Comparison of ENCODE assay signal across 15 cellular contexts in the genomic region with DNA sequence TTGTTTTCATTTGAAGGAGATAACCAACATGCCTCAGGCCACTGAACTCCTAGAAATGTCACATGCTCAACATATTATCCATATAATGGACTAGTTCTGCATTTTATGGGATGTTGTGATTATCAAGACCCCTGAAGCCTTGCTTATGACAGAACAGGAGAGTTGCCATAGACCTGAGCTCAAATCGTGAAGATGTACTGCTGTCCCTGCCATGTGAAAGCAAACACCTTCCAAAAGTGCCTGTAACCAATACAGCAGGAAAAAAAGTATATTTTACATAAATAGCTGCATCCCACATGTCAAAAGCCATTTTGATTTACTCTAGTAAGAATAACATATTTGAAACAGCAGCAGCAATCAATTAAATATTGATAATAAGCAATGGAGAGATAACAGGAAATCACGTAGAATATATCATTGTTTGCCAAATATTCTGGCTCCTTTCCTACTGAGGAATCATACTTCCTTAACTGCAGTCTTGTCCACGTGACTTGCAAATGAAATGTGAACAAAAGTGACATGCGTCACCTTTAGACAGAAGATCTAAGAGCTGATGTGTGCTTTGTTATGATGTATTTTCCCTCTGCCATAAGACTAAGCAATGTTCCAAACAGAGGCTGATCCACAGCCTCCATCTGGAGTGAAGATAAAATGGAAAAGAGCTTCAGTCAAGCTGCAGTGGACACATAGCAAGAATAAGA. TPM values are rescaled to one million over a fixed set of nuclear protein-coding genes. Genes with fewer than 3 reads are reported as not detected.
DNase-seq lines count a peak whose midpoint lies in the region; ATAC-seq and TF ChIP-seq lines count a peak whose summit lies in the region.
"Had no signal": no experiment of that assay in that cellular context is flagged by ENCODE, and none has a peak within 500 bp of the region (broad histone marks: within the 10 kb centered on the region; RNA-seq: fewer than 3 reads in every experiment).

No MANE protein-coding gene starts in this region.

- no peaks in the 10 kb centered on the region for H3K9me3 Mint-ChIP-seq in activated T-cell treated with anti-CD3 and anti-CD28 coated beads, Interleukin-2, amount 50 U/mL, for 72 hours
- H3K9me3 Mint-ChIP-seq: CD4-positive, CD25-positive, alpha-beta regulatory T cell; H9 had no signal

- H3K9ac ChIP-seq in SK-N-SH: no peak overlapping the region
- H3K9ac ChIP-seq: BLaER1 had no signal

- H3K27ac ChIP-seq in heart right ventricle (peak overlapping the region in 7 of 10 donors; percentile 11 to 75 (median 55)), right atrium auricular region (no peak overlapping the region), VCaP (peak overlapping the region; percentile 31), SK-N-SH (ENCODE audit: low read depth in 2 of 2, low read length in 1 of 2) (no peak overlapping the region)
- H3K27ac ChIP-seq: BLaER1 had no signal

- no peak overlapping the region for H3K4me2 ChIP-seq in SK-N-SH
- H3K4me2 ChIP-seq: BLaER1 had no signal

- H3K4me1 ChIP-seq in heart right ventricle: peaks cover 0 to 26% (median 10%) of the 10 kb centered on the region in 9 donors
- no peaks in the 10 kb centered on the region for H3K4me1 ChIP-seq in right atrium auricular region
- H3K4me1 ChIP-seq in SK-N-SH (ENCODE audit: control insufficient read depth in 1 of 2, insufficient read depth in 2 of 2, low read depth in 1 of 2, low read length in 1 of 2): peaks cover 0 to 2% of the 10 kb centered on the region in 2 experiments; a peak in 1 of 4 replicates
- H3K4me1 ChIP-seq: BLaER1 had no signal

- H3K4me3 Mint-ChIP-seq in activated T-cell treated with anti-CD3 and anti-CD28 coated beads, Interleukin-2, amount 50 U/mL, for 72 hours: no peak overlapping the region
- H3K4me3 Mint-ChIP-seq: CD4-positive, CD25-positive, alpha-beta regulatory T cell; H9 had no signal

- H3K9me3 ChIP-seq in heart right ventricle (no peaks in the 10 kb centered on the region), right atrium auricular region (no peaks in the 10 kb centered on the region), SK-N-SH (no peaks in the 10 kb centered on the region)
- H3K9me3 ChIP-seq: BLaER1 had no signal

- H3K27me3 ChIP-seq in heart right ventricle (no peaks in the 10 kb centered on the region), right atrium auricular region (no peaks in the 10 kb centered on the region), SK-N-SH (ENCODE audit: insufficient read depth) (no peaks in the 10 kb centered on the region)
- H3K27me3 ChIP-seq: BLaER1 had no signal

- TF ChIP-seq EP300 in SK-N-SH (IDR thresholded peaks at IDR 0.05; ENCODE audit: borderline replicate concordance in 1 of 2, low read depth in 1 of 2, low read length in 1 of 2): no peak

- DNase-seq in heart right ventricle: no peak
- no peak for DNase-seq in right atrium auricular region (ENCODE audit: low spot score)
- DNase-seq in left colon: no peak
- no peak for DNase-seq in NCI-H2029 treated with DMSO at 0.1 percent for 48 hours (lab: John Stamatoyannopoulos, UW)
- no peak for DNase-seq in SK-N-SH
- no peak for DNase-seq in activated T-cell treated with anti-CD3 and anti-CD28 coated beads, Interleukin-2, amount 50 U/mL, for 72 hours
- DNase-seq: 8988T; AML-193; CD4-positive, CD25-positive, alpha-beta regulatory T cell; DMS53; GF-D8; GOT3; H9 had no signal

- H3K79me2 ChIP-seq in SK-N-SH (ENCODE audit: insufficient read depth): no peaks in the 10 kb centered on the region

- intact Hi-C loops in heart right ventricle (cut with DNase I) (no loop called here), left colon (cut with DNase I, micrococcal nuclease) (no loop called here)

- no peaks in the 10 kb centered on the region for H3K27me3 Mint-ChIP-seq in activated T-cell treated with anti-CD3 and anti-CD28 coated beads, Interleukin-2, amount 50 U/mL, for 72 hours (ENCODE audit: low read depth)
- H3K27me3 Mint-ChIP-seq: CD4-positive, CD25-positive, alpha-beta regulatory T cell had no signal

- no peaks in the 10 kb centered on the region for H3F3A ChIP-seq in SK-N-SH (replicated peaks; ENCODE audit: insufficient read depth)

- peaks cover 0 to 46% (median 13%) of the 10 kb centered on the region in 9 donors for H3K36me3 ChIP-seq in heart right ventricle
- H3K36me3 ChIP-seq in right atrium auricular region: peaks cover 7% of the 10 kb centered on the region
- peaks cover 0 to 4% of the 10 kb centered on the region in 2 experiments for H3K36me3 ChIP-seq in SK-N-SH (replicated peaks in 1 of 2; ENCODE audit: control insufficient read depth in 1 of 2, insufficient read depth in 2 of 2, low read length in 1 of 2)

- no peak overlapping the region for H3K27ac Mint-ChIP-seq in activated T-cell treated with anti-CD3 and anti-CD28 coated beads, Interleukin-2, amount 50 U/mL, for 72 hours
- H3K27ac Mint-ChIP-seq: CD4-positive, CD25-positive, alpha-beta regulatory T cell; H9 had no signal

- ATAC-seq in heart right ventricle: no peak
- peak; percentile 44 for ATAC-seq in left colon
- ATAC-seq in activated T-cell treated with anti-CD3 and anti-CD28 coated beads, Interleukin-2, amount 50 U/mL, for 72 hours (replicated peaks in 1 of 2): no peak

- POLR2A ChIA-PET in SK-N-SH (lab: Yijun Ruan, JAX): no interaction called here

- no peak for TF ChIP-seq CTCF in heart right ventricle (IDR thresholded peaks at IDR 0.05)
- TF ChIP-seq CTCF in right atrium auricular region (IDR thresholded peaks at IDR 0.05): no peak
- no peak for TF ChIP-seq CTCF in VCaP (conservative IDR thresholded peaks at IDR 0.05)
- TF ChIP-seq CTCF in SK-N-SH (IDR thresholded peaks at IDR 0.05): no peak

- peaks cover 13% of the 10 kb centered on the region for H3K4me1 Mint-ChIP-seq in activated T-cell treated with anti-CD3 and anti-CD28 coated beads, Interleukin-2, amount 50 U/mL, for 72 hours (ENCODE audit: low read depth)
- H3K4me1 Mint-ChIP-seq: CD4-positive, CD25-positive, alpha-beta regulatory T cell had no signal

- no peaks in the 10 kb centered on the region for H3K36me3 Mint-ChIP-seq in activated T-cell treated with anti-CD3 and anti-CD28 coated beads, Interleukin-2, amount 50 U/mL, for 72 hours (ENCODE audit: insufficient read depth in 2 of 2)

- 73 to 79% methylated on average over 4 of the region's 4 CpGs for WGBS in heart right ventricle, 2 donors
- 79% methylated on average over 4 of the region's 4 CpGs for WGBS in SK-N-SH (ENCODE audit: low lambda C conversion rate)

- CTCF ChIA-PET in SK-N-SH (lab: Yijun Ruan, JAX): interaction anchor here (0.7 to 1.9 kb wide), 4 partner anchors 9 to 44 kb away, joined by 3 to 12 read pairs (median 5); a partner anchor contains a TSS

- no peak for TF ChIP-seq RAD21 in SK-N-SH (IDR thresholded peaks at IDR 0.05; ENCODE audit: low read length)

- H3K9me2 ChIP-seq in SK-N-SH: no peaks in the 10 kb centered on the region

- H2AFZ ChIP-seq in SK-N-SH (ENCODE audit: low read depth): no peak overlapping the region

- H3K4me3 ChIP-seq in heart right ventricle (no peak overlapping the region), right atrium auricular region (no peak overlapping the region), SK-N-SH (ENCODE audit: low read depth in 2 of 2, low read length in 1 of 2) (no peak overlapping the region)
- H3K4me3 ChIP-seq: BLaER1 had no signal

- no peaks in the 10 kb centered on the region for H4K20me1 ChIP-seq in SK-N-SH (ENCODE audit: insufficient read depth)
- H4K20me1 ChIP-seq: BLaER1 had no signal

TF ChIP-seq in SK-N-SH, 30 proteins besides CTCF, POLR2A, EP300 and RAD21:
- TF ChIP-seq, protein P1, sequence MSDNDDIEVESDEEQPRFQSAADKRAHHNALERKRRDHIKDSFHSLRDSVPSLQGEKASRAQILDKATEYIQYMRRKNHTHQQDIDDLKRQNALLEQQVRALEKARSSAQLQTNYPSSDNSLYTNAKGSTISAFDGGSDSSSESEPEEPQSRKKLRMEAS (IDR thresholded peaks at IDR 0.05; ENCODE audit: low read depth): no peak
- TF ChIP-seq RCOR1 (IDR thresholded peaks at IDR 0.05; ENCODE audit: low read length) (no peak), RXRA (IDR thresholded peaks at IDR 0.05; ENCODE audit: borderline replicate concordance, low read depth) (no peak), FOSL2 (IDR thresholded peaks at IDR 0.05; ENCODE audit: borderline replicate concordance, low read depth) (no peak), SMC3 (IDR thresholded peaks at IDR 0.05; ENCODE audit: low read depth, low read length) (no peak)

RNA-seq across cellular contexts. Expression of a gene that starts 33.5 kb away (rescaled TPM):
- total RNA-seq in heart right ventricle (100 to 1,000 TPM in 9 of 10 donors, 10 to 100 TPM in 1; 83.9 to 280 (median 159) TPM), right atrium auricular region (10 to 100 TPM; 32.6 to 38.4 TPM), left colon (10 to 100 TPM; 11.8 to 13.5 TPM)
- polyA plus RNA-seq in heart right ventricle (10 to 100 TPM in 1 of 2 donors, 1 to 10 TPM in 1; 9.3 to 36.6 TPM), SK-N-SH (2012; rRNA removed) (9.6 and 13.9 TPM in 2 replicates)
- polyA plus RNA-seq in SK-N-SH (2012; cell fraction: cytosol; rRNA removed): 11.8 and 13.8 TPM in 2 replicates
- polyA plus RNA-seq in SK-N-SH (2012; cell fraction: nucleus; rRNA removed): 7.0 and 14.1 TPM in 2 replicates
- total RNA-seq in activated T-cell treated with anti-CD3 and anti-CD28 coated beads, Interleukin-2, amount 50 U/mL, for 72 hours: 10 to 100 TPM; 17.9 to 19.8 TPM

RNA-seq across cellular contexts. Expression of a gene that starts 43.6 kb away (rescaled TPM):
- total RNA-seq in heart right ventricle (1,000 to 10,000 TPM; 3,297 to 4,965 (median 3,717) TPM), right atrium auricular region (1,000 to 10,000 TPM; 2,150 to 2,159 TPM), left colon (1,000 to 10,000 TPM; 3,363 to 4,788 TPM)
- polyA plus RNA-seq in heart right ventricle (1,000 to 10,000 TPM; 5,417 to 6,104 TPM), SK-N-SH (2012; rRNA removed) (1,919 and 2,653 TPM in 2 replicates)
- polyA plus RNA-seq in SK-N-SH (2012; cell fraction: cytosol; rRNA removed): 3,224 and 4,461 TPM in 2 replicates
- 453 and 593 TPM in 2 replicates for polyA plus RNA-seq in SK-N-SH (2012; cell fraction: nucleus; rRNA removed)
- 1,000 to 10,000 TPM; 3,358 to 3,644 TPM for total RNA-seq in activated T-cell treated with anti-CD3 and anti-CD28 coated beads, Interleukin-2, amount 50 U/mL, for 72 hours

Comparison
In these comparisons a context has a peak if more than half of its experiments do, and no peak if none do; other contexts are left out.
1. H3K27ac ChIP-seq: peak in heart right ventricle (7 of 10) and VCaP (single experiment); none in right atrium auricular region (0 of 2) and SK-N-SH (0 of 2).